Comparison of ENCODE assay signal across 21 cellular contexts in the genomic region with DNA sequence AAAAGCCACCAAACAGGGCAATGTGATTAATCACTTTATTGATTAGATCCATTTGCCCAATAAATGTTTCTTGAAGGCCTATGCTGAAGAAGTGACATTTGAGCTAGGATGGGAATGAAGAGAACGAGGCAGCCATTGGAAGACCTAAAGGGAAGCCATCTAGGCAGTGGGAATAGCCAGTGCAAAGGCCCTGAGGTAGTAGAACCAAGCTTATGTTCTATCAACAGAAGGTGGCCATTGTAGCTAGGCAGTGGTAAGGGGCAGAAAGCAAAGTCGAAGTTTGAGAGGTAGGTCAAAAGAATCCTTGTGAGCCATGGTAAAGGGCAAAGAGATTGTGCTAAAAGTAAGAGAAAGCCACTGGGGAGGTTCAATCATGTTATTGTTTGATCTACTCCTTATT.
"Had no signal": no experiment of that assay in that cellular context is flagged by ENCODE, and none has a peak within 500 bp of the region (broad histone marks: within the 10 kb centered on the region; RNA-seq: fewer than 3 reads in every experiment).

No MANE protein-coding gene starts in this region.

- H3K4me2 ChIP-seq: hepatocyte had no signal

- H3K4me3 ChIP-seq: coronary artery, dorsolateral prefrontal cortex, esophagus muscularis mucosa, gastroesophageal sphincter, heart left ventricle, hepatocyte, left lung, lower lobe of right lung had no signal

- H3K9me3 Mint-ChIP-seq: immature natural killer cell had no signal

- H3K9me3 ChIP-seq: esophagus muscularis mucosa, gastroesophageal sphincter, heart left ventricle, left lung, lower lobe of right lung had no signal

- H3K4me1 Mint-ChIP-seq: immature natural killer cell; naive thymus-derived CD4-positive, alpha-beta T cell had no signal

- DNase-seq: dermis blood vessel endothelial cell; dorsolateral prefrontal cortex; effector CD4-positive, alpha-beta T cell; effector memory CD4-positive, alpha-beta T cell; foreskin keratinocyte; heart left ventricle; hypothalamus; immature natural killer cell; islet precursor cell; left cardiac atrium; left lung; left ventricle myocardium superior; lower lobe of right lung; mesendoderm; midbrain; naive thymus-derived CD4-positive, alpha-beta T cell had no signal

- H3K27ac Mint-ChIP-seq: immature natural killer cell; naive thymus-derived CD4-positive, alpha-beta T cell had no signal

- FAIRE-seq: endothelial cell of umbilical vein had no signal

- H3K27me3 ChIP-seq: dorsolateral prefrontal cortex, esophagus muscularis mucosa, foreskin keratinocyte, gastroesophageal sphincter, heart left ventricle, hepatocyte, left lung had no signal

- H3K27me3 Mint-ChIP-seq: naive thymus-derived CD4-positive, alpha-beta T cell had no signal

- H3K4me3 Mint-ChIP-seq: immature natural killer cell; naive thymus-derived CD4-positive, alpha-beta T cell had no signal

- H2AFZ ChIP-seq: hepatocyte had no signal

- H3K79me2 ChIP-seq: hepatocyte had no signal

- ATAC-seq: foreskin keratinocyte; gastroesophageal sphincter; heart left ventricle; left cardiac atrium; left lung; left ventricle myocardium superior; lower lobe of right lung; naive thymus-derived CD4-positive, alpha-beta T cell had no signal

- H3K4me1 ChIP-seq: foreskin keratinocyte, left lung, lower lobe of right lung had no signal

- H3K27ac ChIP-seq: coronary artery, dorsolateral prefrontal cortex, esophagus muscularis mucosa, foreskin keratinocyte, heart left ventricle, hepatocyte, left lung, lower lobe of right lung had no signal
